Comparison of ENCODE assay signal across 20 cellular contexts in genomic region chr15:52186651-52187486, GRCh38. TPM values are rescaled to one million over a fixed set of nuclear protein-coding genes. Genes with fewer than 3 reads are reported as not detected.
DNase-seq lines count a peak whose midpoint lies in the region; ATAC-seq and TF ChIP-seq lines count a peak whose summit lies in the region.
"Had no signal": no experiment of that assay in that cellular context is flagged by ENCODE, and none has a peak within 500 bp of the region (broad histone marks: within the 10 kb centered on the region; RNA-seq: fewer than 3 reads in every experiment).

No MANE protein-coding gene starts in this region.

- peak overlapping the region in 3 of 4 donors; percentile 75 to 92 (median 81) for H3K27ac ChIP-seq in body of pancreas
- no peak overlapping the region for H3K27ac ChIP-seq in psoas muscle
- H3K27ac ChIP-seq: cardiac muscle cell, KMS-11, prostate gland, RWPE1 had no signal

- H3K4me3 ChIP-seq in body of pancreas (no peak overlapping the region), psoas muscle (no peak overlapping the region)
- H3K4me3 ChIP-seq: cardiac muscle cell, prostate gland had no signal

- no peak for TF ChIP-seq POLR2A in body of pancreas (IDR thresholded peaks at IDR 0.05)

- 52 to 59% methylated on average over 11 of the region's 11 CpGs for WGBS in body of pancreas, 2 donors
- WGBS in psoas muscle, 3 donors = 68 to 76% (median 71%) methylated on average over 11 of the region's 11 CpGs

- H3K27me3 Mint-ChIP-seq in endothelial cell (ENCODE audit: unreplicated experiment) = peaks cover 3% of the 10 kb centered on the region
- H3K27me3 Mint-ChIP-seq: activated naive CD8-positive, alpha-beta T cell treated with anti-CD3 and anti-CD28 coated beads, Interleukin-2, amount 50 U/mL, for 24 hours; natural killer cell treated with Interleukin-12 subunit alpha and Interleukin-12 subunit beta and Interleukin-15 and Interleukin-18, amount 100 ng/mL, for 72 hours had no signal

- no peak overlapping the region for H3K27ac Mint-ChIP-seq in endothelial cell (ENCODE audit: unreplicated experiment)
- H3K27ac Mint-ChIP-seq: activated naive CD8-positive, alpha-beta T cell treated with anti-CD3 and anti-CD28 coated beads, Interleukin-2, amount 50 U/mL, for 24 hours; natural killer cell treated with Interleukin-12 subunit alpha and Interleukin-12 subunit beta and Interleukin-15 and Interleukin-18, amount 100 ng/mL, for 72 hours had no signal

- TF ChIP-seq CTCF in body of pancreas (IDR thresholded peaks at IDR 0.05) = no peak
- TF ChIP-seq CTCF in psoas muscle (IDR thresholded peaks at IDR 0.05) = no peak
- TF ChIP-seq CTCF in endothelial cell (IDR thresholded peaks at IDR 0.05; ENCODE audit: unreplicated experiment) = no peak

- H3K4me1 Mint-ChIP-seq in endothelial cell (ENCODE audit: unreplicated experiment) = peaks cover 8% of the 10 kb centered on the region
- H3K4me1 Mint-ChIP-seq: activated naive CD8-positive, alpha-beta T cell treated with anti-CD3 and anti-CD28 coated beads, Interleukin-2, amount 50 U/mL, for 24 hours had no signal

- H3K9me3 ChIP-seq in body of pancreas (no peaks in the 10 kb centered on the region), psoas muscle (no peaks in the 10 kb centered on the region)
- H3K9me3 ChIP-seq: prostate gland had no signal

- ATAC-seq in body of pancreas = no peak
- peak; percentile 40 to 79 (median 59) for ATAC-seq in psoas muscle
- no peak for ATAC-seq in HG02642 (IDR thresholded peaks at IDR 0.05; ENCODE audit: poor library complexity, unreplicated experiment)
- ATAC-seq: activated naive CD8-positive, alpha-beta T cell treated with anti-CD3 and anti-CD28 coated beads, Interleukin-2, amount 50 U/mL, for 24 hours; natural killer cell treated with Interleukin-12 subunit alpha and Interleukin-12 subunit beta and Interleukin-15 and Interleukin-18, amount 100 ng/mL, for 72 hours had no signal

- H3K36me3 ChIP-seq in body of pancreas (replicated peaks in 1 of 2; ENCODE audit: insufficient read depth in 1 of 2, low read depth in 2 of 2) (peaks cover 0 to 2% of the 10 kb centered on the region in 2 donors), psoas muscle (ENCODE audit: insufficient read depth in 1 of 2, low read depth in 1 of 2) (no peaks in the 10 kb centered on the region)
- H3K36me3 ChIP-seq: cardiac muscle cell, prostate gland had no signal

- no peaks in the 10 kb centered on the region for H3K36me3 Mint-ChIP-seq in endothelial cell (ENCODE audit: low read depth, unreplicated experiment)
- H3K36me3 Mint-ChIP-seq: natural killer cell treated with Interleukin-12 subunit alpha and Interleukin-12 subunit beta and Interleukin-15 and Interleukin-18, amount 100 ng/mL, for 72 hours had no signal

- no peaks in the 10 kb centered on the region for H3K9me3 Mint-ChIP-seq in endothelial cell (ENCODE audit: unreplicated experiment)
- H3K9me3 Mint-ChIP-seq: activated naive CD8-positive, alpha-beta T cell treated with anti-CD3 and anti-CD28 coated beads, Interleukin-2, amount 50 U/mL, for 24 hours; natural killer cell treated with Interleukin-12 subunit alpha and Interleukin-12 subunit beta and Interleukin-15 and Interleukin-18, amount 100 ng/mL, for 72 hours had no signal

- H3K4me1 ChIP-seq in body of pancreas (peaks cover 47% of the 10 kb centered on the region), psoas muscle (no peaks in the 10 kb centered on the region)
- H3K4me1 ChIP-seq: prostate gland had no signal

- intact Hi-C loops in body of pancreas (cut with DNase I) = no loop called here
- intact Hi-C loops in psoas muscle (cut with DNase I) = no loop called here

- in situ Hi-C loops in G401 (cut with HindIII; ENCODE audit: low sequenced_read_pairs) = no loop called here

- H3K27me3 ChIP-seq in body of pancreas = no peaks in the 10 kb centered on the region
- H3K27me3 ChIP-seq in psoas muscle (ENCODE audit: insufficient read depth in 3 of 3, low read length in 2 of 3) = no peaks in the 10 kb centered on the region

- H3K4me3 Mint-ChIP-seq in endothelial cell (ENCODE audit: unreplicated experiment) = no peak overlapping the region
- H3K4me3 Mint-ChIP-seq: activated naive CD8-positive, alpha-beta T cell treated with anti-CD3 and anti-CD28 coated beads, Interleukin-2, amount 50 U/mL, for 24 hours; natural killer cell treated with Interleukin-12 subunit alpha and Interleukin-12 subunit beta and Interleukin-15 and Interleukin-18, amount 100 ng/mL, for 72 hours had no signal

- peak; percentile 93 for DNase-seq in G401 (ENCODE audit: low spot score)
- DNase-seq in body of pancreas = peak in 2 of 4 donors; percentile 32 to 49
- peak; percentile 50 for DNase-seq in iris pigment epithelial cell (ENCODE audit: low read depth)
- DNase-seq in psoas muscle = no peak
- no peak for DNase-seq in stimulated activated CD4-positive, alpha-beta T cell treated with anti-CD3 and anti-CD28 coated beads, Interleukin-4, amount 100 ng/mL, for 1 hour
- DNase-seq in endothelial cell (ENCODE audit: low spot score) = no peak
- DNase-seq in H4 (ENCODE audit: low spot score) = no peak
- DNase-seq: activated CD4-positive, alpha-beta T cell treated with anti-CD3 and anti-CD28 coated beads for 48 hours; activated naive CD8-positive, alpha-beta T cell treated with anti-CD3 and anti-CD28 coated beads, Interleukin-2, amount 50 U/mL, for 24 hours; DND-41; effector CD4-positive, alpha-beta T cell; mammary epithelial cell; NCI-H2029; SW 1271 had no signal

RNA-seq across cellular contexts. Expression of gene GNB5, which starts 4.3 kb away (rescaled TPM):
- 37.1 and 50.7 TPM in 2 replicates for total RNA-seq in G401 (2014; rRNA removed; shearing (Covaris generic))
- total RNA-seq in body of pancreas (10 to 100 TPM; 15.8 to 25.2 TPM), psoas muscle (1 to 10 TPM; 1.1 to 2.5 (median 1.4) TPM), endothelial cell (ENCODE audit: unreplicated experiment) (11.7 TPM)
- 1 to 10 TPM in 2 of 3 donors, under 1 TPM in 1; 0.86 to 1.5 (median 1.3) TPM for polyA plus RNA-seq in psoas muscle
- 12.9 and 25.6 TPM in 2 replicates for total RNA-seq in H4 (2014; rRNA removed; shearing (Covaris generic))

Comparison
In these comparisons a context has a peak if more than half of its experiments do, and no peak if none do; other contexts are left out.
1. DNase-seq: peak in G401 (single experiment) and iris pigment epithelial cell (single experiment); none in psoas muscle (0 of 2), stimulated activated CD4-positive, alpha-beta T cell treated with anti-CD3 and anti-CD28 coated beads, Interleukin-4, amount 100 ng/mL, for 1 hour (single experiment), endothelial cell (single experiment) and H4 (single experiment).
2. ATAC-seq: peak in psoas muscle (4 of 4); none in body of pancreas (single experiment) and HG02642 (single experiment).